Comparison of ENCODE assay signal across 19 cellular contexts in the genomic region with DNA sequence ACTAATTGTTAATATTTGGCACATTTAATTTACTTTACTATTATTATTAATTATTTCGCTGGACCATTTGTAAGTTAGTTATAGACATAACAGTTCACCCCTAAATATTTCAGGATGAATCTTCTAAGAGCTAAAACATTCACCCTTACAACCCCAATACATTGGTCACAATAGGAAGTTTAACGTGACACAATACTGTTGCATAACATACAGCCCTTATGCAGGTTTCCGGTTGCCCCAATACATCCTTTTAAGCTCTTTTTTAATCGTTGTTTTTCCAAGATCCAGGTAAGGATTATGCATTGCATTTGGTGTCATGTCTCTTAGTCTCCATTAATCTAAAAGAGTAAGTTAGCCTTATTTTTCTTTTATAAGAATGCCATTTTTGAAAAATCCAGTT.
"Had no signal": no experiment of that assay in that cellular context is flagged by ENCODE, and none has a peak within 500 bp of the region (broad histone marks: within the 10 kb centered on the region; RNA-seq: fewer than 3 reads in every experiment).

No MANE protein-coding gene starts in this region.

- H3K9me3 ChIP-seq: esophagus squamous epithelium, gastroesophageal sphincter, thoracic aorta had no signal

- DNase-seq: effector memory CD8-positive, alpha-beta T cell; esophagus squamous epithelium; foreskin fibroblast; glutamatergic neuron; islet precursor cell; mammary epithelial cell; mucosa of descending colon; naive thymus-derived CD8-positive, alpha-beta T cell; posterior cingulate gyrus; spleen; stimulated activated CD4-positive, alpha-beta T cell treated with anti-CD3 and anti-CD28 coated beads, Interleukin-15, amount 100 ng/mL, for 24 hours; stimulated activated CD4-positive, alpha-beta T cell treated with anti-CD3 and anti-CD28 coated beads, Interleukin-2, amount 100 ng/mL, for 24 hours; stimulated activated CD4-positive, alpha-beta T cell treated with anti-CD3 and anti-CD28 coated beads, Interleukin-4, amount 100 ng/mL, for 4 hours; stimulated activated naive B cell treated with anti-CD40 and anti-IgM and Interleukin-4, amounts not matched to agents 10 μg/mL and 1 μg/mL and 100 μg/mL, for 72 hours; stimulated activated naive CD8-positive, alpha-beta T cell treated with anti-CD3 and anti-CD28 coated beads, Interleukin-15, amount 100 ng/mL, for 72 hours; trophoblast cell had no signal

- H3K4me1 ChIP-seq: esophagus squamous epithelium, gastroesophageal sphincter, spleen had no signal

- H3K27ac ChIP-seq: epithelial cell of prostate, esophagus squamous epithelium, gastroesophageal sphincter, thoracic aorta had no signal

- H3K27me3 ChIP-seq: esophagus squamous epithelium, gastroesophageal sphincter, spleen had no signal

- H3K36me3 ChIP-seq: thoracic aorta had no signal

- H3K4me3 ChIP-seq: esophagus squamous epithelium, gastroesophageal sphincter, mucosa of descending colon, thoracic aorta had no signal
